ENCODE assay signal across 25 cellular contexts in the genomic region with DNA sequence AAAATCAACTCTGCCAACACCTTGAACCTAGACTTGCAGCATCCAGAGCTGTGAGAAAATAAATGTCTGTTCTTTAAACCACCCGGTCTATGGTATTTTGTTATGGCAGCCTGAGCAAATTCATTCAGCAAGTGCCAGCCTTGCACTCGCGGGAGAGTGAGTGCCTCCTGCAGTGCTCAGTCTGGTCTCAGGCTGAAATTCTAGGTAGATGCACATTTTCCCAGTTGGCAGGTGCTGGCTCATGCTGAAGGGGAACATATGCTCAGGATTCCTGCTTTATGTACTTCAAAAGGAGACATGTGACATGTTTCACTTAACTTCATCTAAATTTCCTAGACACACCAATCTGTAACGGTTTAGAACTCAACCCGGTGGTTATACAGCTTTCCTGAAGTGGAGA.
"Had no signal": no experiment of that assay in that cellular context is flagged by ENCODE, and none has a peak within 500 bp of the region (broad histone marks: within the 10 kb centered on the region; RNA-seq: fewer than 3 reads in every experiment).

No MANE protein-coding gene starts in this region.

- ATAC-seq: esophagus mucosa; gastrocnemius medialis; left lobe of liver; mucosa of descending colon; natural killer cell treated with Interleukin-12 subunit alpha and Interleukin-12 subunit beta and Interleukin-15 and Interleukin-18, amount 100 ng/mL, for 72 hours; sciatic nerve; stimulated activated naive CD8-positive, alpha-beta T cell treated with anti-CD3 and anti-CD28 coated beads, Interleukin-15, amount 100 ng/mL, for 72 hours had no signal

- H3K27ac ChIP-seq: epithelial cell of prostate, gastrocnemius medialis, parathyroid adenoma, prostate gland, right atrium auricular region, suprapubic skin, vagina had no signal

- H3K4me2 ChIP-seq: smooth muscle cell had no signal

- H3K27me3 ChIP-seq: gastrocnemius medialis, right atrium auricular region, suprapubic skin, vagina had no signal

- H3K4me1 ChIP-seq: gastrocnemius medialis, parathyroid adenoma, prostate gland, right atrium auricular region, suprapubic skin, vagina had no signal

- H3K36me3 ChIP-seq: gastrocnemius medialis, prostate gland, right atrium auricular region, suprapubic skin, vagina had no signal

- DNase-seq: effector CD8-positive, alpha-beta T cell; foreskin fibroblast; gastrocnemius medialis; head of caudate nucleus; mucosa of descending colon; naive B cell; stimulated activated CD4-positive, alpha-beta T cell treated with anti-CD3 and anti-CD28 coated beads, Interleukin-12 subunit alpha, Interleukin-12 subunit beta, amount 100 ng/mL, for 4 hours; stimulated activated CD4-positive, alpha-beta T cell treated with anti-CD3 and anti-CD28 coated beads, Interleukin-1b, Interleukin-23, amount 100 ng/mL, for 48 hours; stimulated activated CD4-positive, alpha-beta T cell treated with anti-CD3 and anti-CD28 coated beads, Interleukin-4, amount 100 ng/mL, for 1 hour; stimulated activated CD8-positive, alpha-beta memory T cell treated with anti-CD3 and anti-CD28 coated beads, Interleukin-4, amount 100 ng/mL, for 48 hours; stimulated activated naive CD4-positive, alpha-beta T cell; stimulated activated naive CD8-positive, alpha-beta T cell treated with anti-CD3 and anti-CD28 coated beads, Interleukin-15, amount 100 ng/mL, for 72 hours; trophoblast cell had no signal

- H3K9ac ChIP-seq: parathyroid adenoma had no signal

- H3K4me3 ChIP-seq: gastrocnemius medialis, lung, mucosa of descending colon, prostate gland, right atrium auricular region, smooth muscle cell, suprapubic skin, vagina had no signal

- H3K79me2 ChIP-seq: parathyroid adenoma had no signal

- H3K9me3 ChIP-seq: gastrocnemius medialis, prostate gland, suprapubic skin, vagina had no signal
